Comparison of ENCODE assay signal across 15 cellular contexts in the genomic region with DNA sequence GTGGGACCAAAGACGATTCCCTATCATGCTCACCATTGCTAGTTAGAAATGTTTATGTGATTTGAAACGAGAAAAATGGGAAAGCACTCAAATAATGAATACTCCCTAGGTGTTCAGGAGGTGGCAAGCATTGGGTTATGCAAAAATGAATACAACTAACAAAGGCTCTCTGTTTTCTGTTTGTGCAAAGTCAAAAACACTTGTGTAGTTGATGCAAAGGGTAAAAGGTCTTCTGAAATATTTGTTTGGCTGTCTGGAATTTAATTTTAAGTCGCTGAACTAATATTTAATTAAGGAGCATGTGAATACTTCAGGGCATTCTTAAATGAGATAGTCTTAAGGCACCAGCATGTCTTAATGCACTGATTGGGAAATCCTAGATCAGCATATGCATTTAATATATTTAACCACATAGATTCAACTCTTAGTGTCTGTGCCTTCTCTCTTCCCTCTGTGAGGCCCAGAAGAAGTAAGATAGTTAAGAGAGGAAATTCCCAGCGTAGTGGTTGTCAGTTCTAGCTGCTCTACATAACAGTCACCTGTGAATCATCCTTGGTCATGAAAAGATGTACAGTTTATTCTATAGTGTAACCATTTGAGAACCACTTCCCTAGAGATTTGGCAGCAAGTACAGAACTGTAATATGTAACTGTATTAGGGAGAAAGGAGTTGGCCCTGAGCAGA.
DNase-seq lines count a peak whose midpoint lies in the region; ATAC-seq and TF ChIP-seq lines count a peak whose summit lies in the region.
"Had no signal": no experiment of that assay in that cellular context is flagged by ENCODE, and none has a peak within 500 bp of the region (broad histone marks: within the 10 kb centered on the region; RNA-seq: fewer than 3 reads in every experiment).

No MANE protein-coding gene starts in this region.

- H3K9me3 ChIP-seq in AG04450 (ENCODE audit: control insufficient read depth, insufficient read depth, low read length) (no peaks in the 10 kb centered on the region), gastrocnemius medialis (no peaks in the 10 kb centered on the region)

- no peak overlapping the region for H3K4me2 ChIP-seq in GM23338
- H3K4me2 ChIP-seq: hepatocyte had no signal

- H3K9me2 ChIP-seq in GM23338 (ENCODE audit: insufficient read depth): no peaks in the 10 kb centered on the region

- peaks cover 31% of the 10 kb centered on the region for H3K4me1 ChIP-seq in GM23338 (ENCODE audit: insufficient read depth)
- H3K4me1 ChIP-seq in gastrocnemius medialis: no peaks in the 10 kb centered on the region

- ATAC-seq in GM23338: no peak
- ATAC-seq in WTC11: no peak
- no peak for ATAC-seq in gastrocnemius medialis
- ATAC-seq in HG02571 (IDR thresholded peaks at IDR 0.05; ENCODE audit: unreplicated experiment): no peak
- ATAC-seq: stimulated activated memory B cell treated with anti-CD40 and anti-IgM and Interleukin-4, amounts not matched to agents 10 μg/mL and 1 μg/mL and 100 μg/mL, for 72 hours had no signal

- DNase-seq in AG04450 (ENCODE audit: low read depth, low spot score) (peak; percentile 47), GM23338 (ENCODE audit: low spot score) (no peak), WTC11 (ENCODE audit: low spot score) (no peak), foreskin fibroblast (peak; percentile 79 to 87), hippocampal formation (lab: John Stamatoyannopoulos, UW) (no peak), gastrocnemius medialis (no peak), mesenteric fat pad (ENCODE audit: low spot score) (no peak)
- DNase-seq: activated CD4-positive, alpha-beta T cell treated with anti-CD3 and anti-CD28 coated beads, Interleukin-2, amount 50 U/mL, for 1 hour; activated naive CD4-positive, alpha-beta T cell treated with Interleukin-2 at 50 U/mL for 16 hours; CD4-positive, alpha-beta memory T cell; NCI-H1417; stimulated activated CD4-positive, alpha-beta T cell treated with anti-CD3 and anti-CD28 coated beads, Interleukin-1b, Interleukin-23, amount 100 ng/mL, for 48 hours had no signal

- peaks cover 29% of the 10 kb centered on the region for H3K4me1 Mint-ChIP-seq in GM23338
- peaks cover 34% of the 10 kb centered on the region for H3K4me1 Mint-ChIP-seq in WTC11

- no peaks in the 10 kb centered on the region for H3F3A ChIP-seq in GM23338 (replicated peaks; ENCODE audit: low read depth)

- no peaks in the 10 kb centered on the region; the same call in 1 of the 2 replicates for H3K79me2 ChIP-seq in GM23338 (replicated peaks; ENCODE audit: insufficient read depth)

- intact Hi-C loops in gastrocnemius medialis (cut with DNase I; ENCODE audit: low total_unique reads): no loop called here

- H2AFZ ChIP-seq in GM23338: no peak overlapping the region
- H2AFZ ChIP-seq: hepatocyte had no signal

- H3K27ac ChIP-seq in AG04450 (ENCODE audit: low read depth, low read length): no peak overlapping the region
- peak overlapping the region; percentile 46; the same call in 1 of the 2 replicates for H3K27ac ChIP-seq in GM23338 (ENCODE audit: low read depth)
- no peak overlapping the region for H3K27ac ChIP-seq in gastrocnemius medialis
- H3K27ac ChIP-seq: hepatocyte had no signal

- no peak overlapping the region for H3K4me3 Mint-ChIP-seq in GM23338
- H3K4me3 Mint-ChIP-seq in WTC11: no peak overlapping the region
- H3K4me3 Mint-ChIP-seq: CD4-positive, alpha-beta memory T cell; stimulated activated memory B cell treated with anti-CD40 and anti-IgM and Interleukin-4, amounts not matched to agents 10 μg/mL and 1 μg/mL and 100 μg/mL, for 72 hours had no signal

- H4K20me1 ChIP-seq in GM23338 (replicated peaks; ENCODE audit: insufficient read depth): no peaks in the 10 kb centered on the region; the same call in 1 of the 2 replicates

- no peaks in the 10 kb centered on the region for H3K27me3 Mint-ChIP-seq in GM23338 (ENCODE audit: insufficient read depth, low read depth, poor library complexity)
- no peaks in the 10 kb centered on the region for H3K27me3 Mint-ChIP-seq in WTC11 (ENCODE audit: low read depth)
- H3K27me3 Mint-ChIP-seq: CD4-positive, alpha-beta memory T cell; stimulated activated memory B cell treated with anti-CD40 and anti-IgM and Interleukin-4, amounts not matched to agents 10 μg/mL and 1 μg/mL and 100 μg/mL, for 72 hours had no signal

- no peak overlapping the region for H3K4me3 ChIP-seq in AG04450 (ENCODE audit: low read depth, low read length)
- H3K4me3 ChIP-seq in GM23338: no peak overlapping the region
- H3K4me3 ChIP-seq in foreskin fibroblast (ENCODE audit: low read depth in 1 of 2, low read length in 2 of 2): no peak overlapping the region
- H3K4me3 ChIP-seq in gastrocnemius medialis: no peak overlapping the region
- H3K4me3 ChIP-seq: hepatocyte had no signal

- H3K9me3 Mint-ChIP-seq in GM23338 (no peaks in the 10 kb centered on the region), WTC11 (no peaks in the 10 kb centered on the region)
- H3K9me3 Mint-ChIP-seq: CD4-positive, alpha-beta memory T cell; stimulated activated memory B cell treated with anti-CD40 and anti-IgM and Interleukin-4, amounts not matched to agents 10 μg/mL and 1 μg/mL and 100 μg/mL, for 72 hours had no signal

- TF ChIP-seq POLR2A in gastrocnemius medialis (IDR thresholded peaks at IDR 0.05): no peak

- H3K27ac Mint-ChIP-seq in GM23338 (no peak overlapping the region), WTC11 (0 out of 2 replicates have a peak overlapping the region, but pooled peaks have one; percentile 34)
- H3K27ac Mint-ChIP-seq: CD4-positive, alpha-beta memory T cell; stimulated activated memory B cell treated with anti-CD40 and anti-IgM and Interleukin-4, amounts not matched to agents 10 μg/mL and 1 μg/mL and 100 μg/mL, for 72 hours had no signal

- TF ChIP-seq CTCF in AG04450 (IDR thresholded peaks at IDR 0.05; ENCODE audit: low read depth, low read length): no peak
- no peak for TF ChIP-seq CTCF in GM23338 (conservative IDR thresholded peaks at IDR 0.05; ENCODE audit: low read depth in 2 of 2)
- no peak for TF ChIP-seq CTCF in WTC11 (IDR thresholded peaks at IDR 0.05)
- no peak for TF ChIP-seq CTCF in foreskin fibroblast (IDR thresholded peaks at IDR 0.05; ENCODE audit: low read depth, low read length)
- no peak for TF ChIP-seq CTCF in gastrocnemius medialis (IDR thresholded peaks at IDR 0.05 in 4 of 5, conservative IDR thresholded peaks at IDR 0.05 in 1 of 5)

- POLR2A ChIA-PET in AG04450 (lab: Yijun Ruan, JAX): no interaction called here
- POLR2A ChIA-PET in WTC11 (lab: Charles Lee): no interaction called here

- H3K36me3 ChIP-seq in GM23338 (ENCODE audit: insufficient read depth) (no peaks in the 10 kb centered on the region), gastrocnemius medialis (peaks cover 0 to 17% of the 10 kb centered on the region in 2 donors)

- CTCF ChIA-PET in AG04450 (lab: Charles Lee) (no interaction called here), WTC11 (lab: Charles Lee) (no interaction called here)

- peaks cover 6% of the 10 kb centered on the region; the same call in 2 of the 3 replicates for H3K36me3 Mint-ChIP-seq in GM23338 (ENCODE audit: low read depth)
- peaks cover 2% of the 10 kb centered on the region; the same call in 1 of the 2 replicates for H3K36me3 Mint-ChIP-seq in WTC11

- in situ Hi-C loops in gastrocnemius medialis (cut with MboI; ENCODE audit: low sequenced_read_pairs in 4 of 4): no loop called here

- H3K27me3 ChIP-seq in AG04450 (ENCODE audit: control insufficient read depth, insufficient read depth, low read length): no peaks in the 10 kb centered on the region
- no peaks in the 10 kb centered on the region for H3K27me3 ChIP-seq in GM23338 (ENCODE audit: insufficient read depth)
- H3K27me3 ChIP-seq in gastrocnemius medialis: no peaks in the 10 kb centered on the region
- H3K27me3 ChIP-seq: hepatocyte had no signal

TF ChIP-seq in GM23338, 12 proteins besides CTCF, POLR2A, EP300 and RAD21 (continues in another document):
- no peak for TF ChIP-seq EZH2 (IDR thresholded peaks at IDR 0.05; ENCODE audit: low read depth, unreplicated experiment)

TF ChIP-seq in WTC11, 78 proteins besides CTCF, POLR2A, EP300 and RAD21:
- no peak for TF ChIP-seq GTF2I (CRISPR knock-in tag; conservative IDR thresholded peaks at IDR 0.05)
- TF ChIP-seq, protein P1, sequence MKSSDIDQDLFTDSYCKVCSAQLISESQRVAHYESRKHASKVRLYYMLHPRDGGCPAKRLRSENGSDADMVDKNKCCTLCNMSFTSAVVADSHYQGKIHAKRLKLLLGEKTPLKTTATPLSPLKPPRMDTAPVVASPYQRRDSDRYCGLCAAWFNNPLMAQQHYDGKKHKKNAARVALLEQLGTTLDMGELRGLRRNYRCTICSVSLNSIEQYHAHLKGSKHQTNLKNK (CRISPR knock-in tag; IDR thresholded peaks at IDR 0.05): no peak

Comparison
In these comparisons a context has a peak if more than half of its experiments do, and no peak if none do; other contexts are left out.
1. DNase-seq: peak in AG04450 (single experiment) and foreskin fibroblast (2 of 2); none in GM23338 (single experiment), WTC11 (single experiment), hippocampal formation (0 of 2), gastrocnemius medialis (0 of 2) and mesenteric fat pad (single experiment).